In genomic region chr2:226030369-226031077, GRCh38 we compare ENCODE assay signal across 8 cellular contexts.
DNase-seq lines count a peak whose midpoint lies in the region; ATAC-seq and TF ChIP-seq lines count a peak whose summit lies in the region.

No MANE protein-coding gene starts in this region.

- H4K8ac ChIP-seq in mesendoderm (ENCODE audit: low read depth, low read length) = no peak overlapping the region

- peaks cover 1% of the 10 kb centered on the region for H3K36me3 Mint-ChIP-seq in chondrocyte (ENCODE audit: low read depth)

- DNase-seq in NCI-H1417 treated with DMSO at 0.1 percent for 48 hours (lab: John Stamatoyannopoulos, UW) (peak; percentile 17), chondrocyte (ENCODE audit: low spot score) (no peak), mesendoderm (peak; percentile 48), aorta (no peak), OCI-M2 (lab: John Stamatoyannopoulos, UW; ENCODE audit: unreplicated experiment) (no peak), OCI-M1 (lab: John Stamatoyannopoulos, UW) (no peak)

- H3K9me3 ChIP-seq in aorta (ENCODE audit: control insufficient read depth, low read length) = no peaks in the 10 kb centered on the region

- peaks cover 24% of the 10 kb centered on the region for H3K4me1 Mint-ChIP-seq in chondrocyte (ENCODE audit: low read depth)

- no peak overlapping the region for H2BK120ac ChIP-seq in mesendoderm (ENCODE audit: low read depth, low read length)

- H3K79me1 ChIP-seq in mesendoderm (ENCODE audit: low read length) = no peaks in the 10 kb centered on the region

- peak overlapping the region; percentile 75 for H3K18ac ChIP-seq in mesendoderm (ENCODE audit: low read length)

- H3K79me2 ChIP-seq in mesendoderm (ENCODE audit: control insufficient read depth, insufficient read depth, low read length) = no peaks in the 10 kb centered on the region

- peak overlapping the region; percentile 81 for H3K4me3 Mint-ChIP-seq in chondrocyte (ENCODE audit: unreplicated experiment)

- peak overlapping the region; percentile 83 for H2BK5ac ChIP-seq in mesendoderm (ENCODE audit: low read length)

- H3K23ac ChIP-seq in mesendoderm (ENCODE audit: low read length) = no peak overlapping the region

- H3K56ac ChIP-seq in mesendoderm (ENCODE audit: low read length) = peak overlapping the region; percentile 90

- H3K9ac ChIP-seq in mesendoderm (ENCODE audit: low read length) = peak overlapping the region; percentile 8

- no peaks in the 10 kb centered on the region for H3K27me3 ChIP-seq in mesendoderm (ENCODE audit: insufficient read depth, low read length, poor library complexity)
- no peaks in the 10 kb centered on the region for H3K27me3 ChIP-seq in aorta (ENCODE audit: control insufficient read depth in 1 of 2, insufficient read depth in 2 of 2, low read length in 1 of 2)

- no peak for TF ChIP-seq CTCF in chondrocyte (IDR thresholded peaks at IDR 0.05)

- H3K4me3 ChIP-seq in mesendoderm (ENCODE audit: low read length) (peak overlapping the region; percentile 15), aorta (ENCODE audit: low read length in 2 of 2) (peak overlapping the region; percentile 12 to 40)

- peak overlapping the region; percentile 36 for H2BK15ac ChIP-seq in mesendoderm (replicated peaks; ENCODE audit: low read depth)

- no peaks in the 10 kb centered on the region for H3K36me3 ChIP-seq in mesendoderm (ENCODE audit: control insufficient read depth, insufficient read depth, low read length)
- H3K36me3 ChIP-seq in aorta (ENCODE audit: control insufficient read depth in 1 of 2, insufficient read depth in 2 of 2, low read length in 1 of 2) = no peaks in the 10 kb centered on the region

- no CpG with 5 or more reads among the region's 14 CpGs for WGBS in mesendoderm (ENCODE audit: extremely low coverage, insufficient coverage, low lambda C conversion rate)
- WGBS in aorta, 2 donors = 32 to 36% methylated on average over 14 of the region's 14 CpGs

- H3K9me3 Mint-ChIP-seq in chondrocyte (ENCODE audit: low read depth) = no peaks in the 10 kb centered on the region

- H3K4ac ChIP-seq in mesendoderm (ENCODE audit: low read depth, low read length) = peak overlapping the region; percentile 78

- no peaks in the 10 kb centered on the region for H3K27me3 Mint-ChIP-seq in chondrocyte (ENCODE audit: low read depth)

- H2AK5ac ChIP-seq in mesendoderm (ENCODE audit: low read length) = no peak overlapping the region

- intact Hi-C loops in aorta (cut with DNase I) = no loop called here

- H3K4me1 ChIP-seq in mesendoderm (ENCODE audit: control insufficient read depth, low read depth, low read length) (peaks cover 6% of the 10 kb centered on the region), aorta (ENCODE audit: control insufficient read depth in 1 of 2, insufficient read depth in 2 of 2, low read length in 2 of 2) (no peaks in the 10 kb centered on the region)

- ATAC-seq in GM18511 (IDR thresholded peaks at IDR 0.05; ENCODE audit: unreplicated experiment) (peak; percentile 22), aorta (ENCODE audit: low FRiP score) (no peak), HG02981 (IDR thresholded peaks at IDR 0.05; ENCODE audit: unreplicated experiment) (no peak)

- peak overlapping the region; percentile 62 for H3K27ac ChIP-seq in mesendoderm (ENCODE audit: low read depth, low read length)
- H3K27ac ChIP-seq in aorta (ENCODE audit: low read depth in 1 of 2, low read length in 2 of 2) = no peak overlapping the region

- peak overlapping the region; percentile 48 for H3K4me2 ChIP-seq in mesendoderm (ENCODE audit: low read length)

- peak overlapping the region; percentile 34 for H3K27ac Mint-ChIP-seq in chondrocyte (ENCODE audit: unreplicated experiment)

- H4K5ac ChIP-seq in mesendoderm (ENCODE audit: low read length) = no peak overlapping the region

Comparison
In these comparisons a context has a peak if more than half of its experiments do, and no peak if none do; other contexts are left out.
1. DNase-seq: peak in NCI-H1417 treated with DMSO at 0.1 percent for 48 hours (single experiment) and mesendoderm (single experiment); none in chondrocyte (single experiment), aorta (0 of 2), OCI-M2 (single experiment) and OCI-M1 (single experiment).